In the genomic region with DNA sequence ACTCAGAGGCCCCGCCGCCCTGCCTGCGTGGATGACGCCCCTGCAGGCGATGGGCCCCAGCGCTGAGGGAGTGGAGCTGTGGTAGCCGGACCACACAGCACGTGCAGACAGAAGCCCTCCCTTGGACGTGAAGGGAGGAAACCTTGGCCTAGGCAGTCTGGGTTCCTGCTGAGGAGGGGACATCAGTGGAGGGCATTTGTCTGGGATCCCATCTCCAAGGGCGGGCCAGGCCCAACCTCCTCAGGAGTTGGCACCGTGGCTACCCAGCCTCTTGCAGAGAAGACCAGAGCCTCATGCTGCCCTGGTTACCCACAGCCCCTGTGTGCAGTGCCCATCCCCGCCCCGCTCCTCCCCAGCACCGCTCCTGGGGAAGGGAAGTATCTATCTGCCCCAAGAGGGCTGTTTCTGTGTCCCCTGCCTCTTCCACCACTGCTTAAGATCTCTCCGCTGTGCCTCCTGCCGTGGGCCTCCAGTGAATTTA, we compare ENCODE assay signal across 15 cellular contexts.
A peak's percentile ranks its signal among the peaks of the same experiment; 100 is the strongest.
DNase-seq lines count a peak whose midpoint lies in the region; ATAC-seq and TF ChIP-seq lines count a peak whose summit lies in the region.
"Had no signal": no experiment of that assay in that cellular context is flagged by ENCODE, and none has a peak within 500 bp of the region (broad histone marks: within the 10 kb centered on the region; RNA-seq: fewer than 3 reads in every experiment).

No MANE protein-coding gene starts in this region.

- CTCF ChIA-PET in GM10248 (lab: Yijun Ruan, JAX): interaction anchor here (1.0 kb wide), 1 partner anchor 9 kb away, joined by 4 read pairs; no protein-coding TSS in a partner anchor

- TF ChIP-seq POLR2A in prostate gland (IDR thresholded peaks at IDR 0.05): no peak

- H3F3A ChIP-seq in neural progenitor cell (ENCODE audit: low read depth): no peaks in the 10 kb centered on the region

- H3K27ac Mint-ChIP-seq in brain (peak overlapping the region; percentile 9 to 92 (median 56)), neural progenitor cell (peak overlapping the region; percentile 98)
- peak overlapping the region in 1 of 2 donors; percentile 77 for H3K27ac Mint-ChIP-seq in stimulated activated naive CD8-positive, alpha-beta T cell treated with anti-CD3 and anti-CD28 coated beads, Interleukin-15, amount 100 ng/mL, for 72 hours
- H3K27ac Mint-ChIP-seq: CD4-positive, alpha-beta memory T cell; HFFc6 had no signal

- H3K36me3 ChIP-seq in lower lobe of right lung (no peaks in the 10 kb centered on the region), neural progenitor cell (no peaks in the 10 kb centered on the region), prostate gland (no peaks in the 10 kb centered on the region)
- H3K36me3 ChIP-seq: BE2C, HAP-1 had no signal

- H3K4me3 Mint-ChIP-seq in brain (peak overlapping the region in 1 of 5 experiments; percentile 23), neural progenitor cell (no peak overlapping the region)
- H3K4me3 Mint-ChIP-seq in stimulated activated naive CD8-positive, alpha-beta T cell treated with anti-CD3 and anti-CD28 coated beads, Interleukin-15, amount 100 ng/mL, for 72 hours: no peak overlapping the region
- H3K4me3 Mint-ChIP-seq: CD4-positive, alpha-beta memory T cell; HFFc6 had no signal

- H3K9me3 Mint-ChIP-seq in brain (peaks cover 0 to 6% (median 4%) of the 10 kb centered on the region in 5 experiments), neural progenitor cell (peaks cover 13% of the 10 kb centered on the region)
- peaks cover 13 to 22% of the 10 kb centered on the region in 2 donors for H3K9me3 Mint-ChIP-seq in stimulated activated naive CD8-positive, alpha-beta T cell treated with anti-CD3 and anti-CD28 coated beads, Interleukin-15, amount 100 ng/mL, for 72 hours

- POLR2A ChIA-PET in GM10248 (lab: Yijun Ruan, JAX): no interaction called here

- no peaks in the 10 kb centered on the region for H4K20me1 ChIP-seq in neural progenitor cell (ENCODE audit: low read depth)

- peaks cover 2% of the 10 kb centered on the region for H3K27me3 Mint-ChIP-seq in brain
- peaks cover 8% of the 10 kb centered on the region for H3K27me3 Mint-ChIP-seq in neural progenitor cell (ENCODE audit: insufficient read depth, low read depth)
- H3K27me3 Mint-ChIP-seq in stimulated activated naive CD8-positive, alpha-beta T cell treated with anti-CD3 and anti-CD28 coated beads, Interleukin-15, amount 100 ng/mL, for 72 hours: no peaks in the 10 kb centered on the region
- H3K27me3 Mint-ChIP-seq: CD4-positive, alpha-beta memory T cell had no signal

- DNase-seq in lower lobe of right lung (peak; percentile 46), neural progenitor cell (ENCODE audit: low spot score) (no peak), GM10248 (ENCODE audit: extremely low spot score) (no peak), Ammon's horn (ENCODE audit: low spot score) (no peak), prostate gland (ENCODE audit: low spot score) (no peak)
- DNase-seq in stimulated activated naive CD8-positive, alpha-beta T cell treated with anti-CD3 and anti-CD28 coated beads, Interleukin-15, amount 100 ng/mL, for 72 hours: no peak
- DNase-seq: BE2C; CD4-positive, alpha-beta memory T cell; DMS79; GOT3; HFFc6 had no signal

- WGBS in prostate gland: 90% methylated on average over 16 of the region's 16 CpGs

- intact Hi-C loops in lower lobe of right lung (cut with DNase I): no loop called here
- intact Hi-C loops in prostate gland (cut with DNase I): loop anchor here (10.0 kb wide), 1 partner anchor 128 kb away; no protein-coding TSS in a partner anchor

- H3K36me3 Mint-ChIP-seq in brain (no peaks in the 10 kb centered on the region), neural progenitor cell (peaks cover 3% of the 10 kb centered on the region)
- H3K36me3 Mint-ChIP-seq: CD4-positive, alpha-beta memory T cell had no signal

- peak in 1 of 2 donors; percentile 15 for ATAC-seq in lower lobe of right lung
- ATAC-seq in stimulated activated naive CD8-positive, alpha-beta T cell treated with anti-CD3 and anti-CD28 coated beads, Interleukin-15, amount 100 ng/mL, for 72 hours: peak; percentile 43

- H3K4me1 Mint-ChIP-seq in brain (peaks cover 72% of the 10 kb centered on the region), neural progenitor cell (peaks cover 36% of the 10 kb centered on the region)
- H3K4me1 Mint-ChIP-seq in stimulated activated naive CD8-positive, alpha-beta T cell treated with anti-CD3 and anti-CD28 coated beads, Interleukin-15, amount 100 ng/mL, for 72 hours: peaks cover 5% of the 10 kb centered on the region
- H3K4me1 Mint-ChIP-seq: CD4-positive, alpha-beta memory T cell had no signal

- H3K27ac ChIP-seq in lower lobe of right lung: no peak overlapping the region
- no peak overlapping the region for H3K27ac ChIP-seq in neural progenitor cell
- no peak overlapping the region for H3K27ac ChIP-seq in prostate gland
- H3K27ac ChIP-seq: C4-2B, HL-60 had no signal

- H3K4me3 ChIP-seq in lower lobe of right lung: no peak overlapping the region
- H3K4me3 ChIP-seq in neural progenitor cell: no peak overlapping the region
- no peak overlapping the region for H3K4me3 ChIP-seq in prostate gland
- H3K4me3 ChIP-seq: HAP-1 had no signal

- H2AFZ ChIP-seq in neural progenitor cell (replicated peaks): no peak overlapping the region

- no peak overlapping the region for H3K4me2 ChIP-seq in neural progenitor cell

- H3K4me1 ChIP-seq in lower lobe of right lung (no peaks in the 10 kb centered on the region), neural progenitor cell (peaks cover 17% of the 10 kb centered on the region), prostate gland (replicated peaks) (no peaks in the 10 kb centered on the region)
- H3K4me1 ChIP-seq: HAP-1 had no signal

- H3K9me3 ChIP-seq in lower lobe of right lung (no peaks in the 10 kb centered on the region), neural progenitor cell (ENCODE audit: low read depth) (no peaks in the 10 kb centered on the region), prostate gland (no peaks in the 10 kb centered on the region)

- TF ChIP-seq CTCF in brain (conservative IDR thresholded peaks at IDR 0.05) (no peak), lower lobe of right lung (IDR thresholded peaks at IDR 0.05) (no peak), neural progenitor cell (IDR thresholded peaks at IDR 0.05) (no peak), GM10248 (IDR thresholded peaks at IDR 0.05; ENCODE audit: control extremely low read depth, extremely low read depth, low read depth, missing control alignments) (no peak), prostate gland (IDR thresholded peaks at IDR 0.05) (no peak)

- H3K79me2 ChIP-seq in neural progenitor cell (ENCODE audit: low read depth): no peaks in the 10 kb centered on the region

- H3K27me3 ChIP-seq in lower lobe of right lung (ENCODE audit: low read depth): no peaks in the 10 kb centered on the region
- no peaks in the 10 kb centered on the region for H3K27me3 ChIP-seq in neural progenitor cell
- H3K27me3 ChIP-seq in prostate gland (replicated peaks; ENCODE audit: insufficient read depth): no peaks in the 10 kb centered on the region
- H3K27me3 ChIP-seq: BE2C had no signal

- H3K9ac ChIP-seq in neural progenitor cell: no peak overlapping the region
